8 cellular contexts compared by ENCODE assay signal in genomic region chr11:103682318-103683184, GRCh38.
A peak's percentile ranks its signal among the peaks of the same experiment; 100 is the strongest.
DNase-seq lines count a peak whose midpoint lies in the region; ATAC-seq, FAIRE-seq and TF ChIP-seq lines count a peak whose summit lies in the region.

No MANE protein-coding gene starts in this region.

- RAD21 ChIA-PET in GM12878 (lab: Charles Lee; ENCODE audit: unreplicated experiment), result interaction anchor here (0.5 to 1.3 kb wide), 10 partner anchors 10 to 651 kb away, joined by 3 to 8 read pairs (median 4); no protein-coding TSS in a partner anchor

- CTCF ChIA-PET in GM12878 (lab: Yijun Ruan, JAX), result interaction anchor here (0.6 to 3.2 kb wide), 31 partner anchors 11 to 794 kb away, joined by 3 to 22 read pairs (median 4); no protein-coding TSS in a partner anchor

- H3K4me3 ChIP-seq in NB4 (ENCODE audit: low read depth, low read length), result no peak overlapping the region
- H3K4me3 ChIP-seq in GM12878, result no peak overlapping the region
- H3K4me3 ChIP-seq in skeletal muscle satellite cell (ENCODE audit: low read length), result no peak overlapping the region

- in situ Hi-C loops in GM12878 (cut with MboI), result loop anchor here (5.0 kb wide), 1 partner anchor 470 kb away; no protein-coding TSS in a partner anchor

- H3K9ac ChIP-seq in GM12878 (ENCODE audit: control insufficient read depth, insufficient read depth, low read length), result no peak overlapping the region
- H3K9ac ChIP-seq in skeletal muscle satellite cell (ENCODE audit: low read depth, low read length), result no peak overlapping the region

- H3K27me3 ChIP-seq in GM12878 (replicated peaks in 1 of 2; ENCODE audit: control insufficient read depth in 2 of 2, insufficient read depth in 2 of 2, low read length in 1 of 2) (peaks cover 0 to 2% of the 10 kb centered on the region in 2 experiments; a peak in 1 of 4 replicates), skeletal muscle satellite cell (ENCODE audit: control insufficient read depth, insufficient read depth, low read length) (no peaks in the 10 kb centered on the region)

- no peak overlapping the region for H2AFZ ChIP-seq in GM12878 (ENCODE audit: control insufficient read depth, low read depth, low read length)

- no peak overlapping the region for H3K4me2 ChIP-seq in GM12878 (ENCODE audit: control insufficient read depth, insufficient read depth)
- peak overlapping the region; percentile 24 for H3K4me2 ChIP-seq in skeletal muscle satellite cell (ENCODE audit: low read length)

- WGBS in GM12878 (ENCODE audit: insufficient coverage, insufficient replicate concordance, low lambda C conversion rate, missing lambda C conversion rate), result under 1% methylated on average over 8 of the region's 8 CpGs

- TF ChIP-seq EP300 in GM12878 (IDR thresholded peaks at IDR 0.05; ENCODE audit: borderline replicate concordance in 1 of 2, control insufficient read depth in 1 of 2, low read depth in 2 of 2, low read length in 2 of 2), result no peak

- TF ChIP-seq CTCF in NB4 (IDR thresholded peaks at IDR 0.05; ENCODE audit: low read depth, low read length) (peak; percentile 78), GM12878 (IDR thresholded peaks at IDR 0.05 in 2 of 3, conservative IDR thresholded peaks at IDR 0.05 in 1 of 3; ENCODE audit: control insufficient read depth in 2 of 3, extremely low read depth in 1 of 3, insufficient read depth in 1 of 3, low read depth in 3 of 3, low read length in 3 of 3) (peak; percentile 68 to 88 (median 81))

- H3K4me1 ChIP-seq in GM12878 (ENCODE audit: control insufficient read depth, insufficient read depth, low read length) (no peaks in the 10 kb centered on the region), skeletal muscle satellite cell (ENCODE audit: control insufficient read depth, insufficient read depth, low read length) (peaks cover 7% of the 10 kb centered on the region)

- intact Hi-C loops in GM12878 (cut with micrococcal nuclease; ENCODE audit: unreplicated experiment), result loop anchor here (1.0 to 2.0 kb wide), 4 partner anchors 180 to 652 kb away; no protein-coding TSS in a partner anchor

- TF ChIP-seq RAD21 in GM12878 (IDR thresholded peaks at IDR 0.05; ENCODE audit: insufficient read depth, low read depth, low read length), result peak; percentile 90

- SMC1A ChIA-PET in GM12878 (lab: Charles Lee; ENCODE audit: uncharacterized antibody, unreplicated experiment), result interaction anchor here (0.6 to 2.3 kb wide), 22 partner anchors 10 to 865 kb away, joined by 3 to 16 read pairs (median 3); no protein-coding TSS in a partner anchor

- H3K27ac ChIP-seq in GM12878 (ENCODE audit: control insufficient read depth, insufficient read depth), result no peak overlapping the region

- H4K20me1 ChIP-seq in GM12878 (ENCODE audit: control insufficient read depth, insufficient read depth), result no peaks in the 10 kb centered on the region

- POLR2A ChIA-PET in GM12878 (lab: Charles Lee), result no interaction called here

- peak; percentile 96 for ATAC-seq in HG02642 (IDR thresholded peaks at IDR 0.05; ENCODE audit: poor library complexity, unreplicated experiment)
- peak; percentile 96 for ATAC-seq in GM12878

- H3K36me3 ChIP-seq in GM12878 (ENCODE audit: control insufficient read depth in 2 of 2, insufficient read depth in 2 of 2, low read length in 1 of 2) (no peaks in the 10 kb centered on the region), skeletal muscle satellite cell (ENCODE audit: insufficient read depth, low read length) (no peaks in the 10 kb centered on the region)

- DNase-seq in activated gamma-delta T cell treated with Interleukin-2 at 50 U/mL for 16 hours (peak; percentile 33), activated gamma-delta T cell (lab: John Stamatoyannopoulos, UW) (no peak), NB4 (ENCODE audit: low read depth) (peak; percentile 73), SW 1271 (lab: John Stamatoyannopoulos, UW) (peak; percentile 17 to 78), GM12878 (ENCODE audit: low read depth, low spot score) (peak; percentile 26), iPS DF 19.7 (ENCODE audit: low read depth, low spot score) (peak; percentile 83)

- H3K9me3 ChIP-seq in GM12878 (replicated peaks; ENCODE audit: control insufficient read depth, insufficient read depth, low read length) (no peaks in the 10 kb centered on the region), skeletal muscle satellite cell (replicated peaks; ENCODE audit: low read length) (no peaks in the 10 kb centered on the region)

- FAIRE-seq in GM12878 (lab: Jason Lieb, UNC), result peak; percentile 78

- H3K79me2 ChIP-seq in GM12878 (ENCODE audit: control insufficient read depth, insufficient read depth, low read length), result no peaks in the 10 kb centered on the region

- TF ChIP-seq POLR2A in NB4 (IDR thresholded peaks at IDR 0.05; ENCODE audit: extremely low read depth, insufficient read length) (no peak), GM12878 (IDR thresholded peaks at IDR 0.05; ENCODE audit: low read depth, low read length) (no peak)

- BruUV-seq in GM12878 (replicated peaks; lab: Mats Ljungman, UMichigan), result no TSS peak

TF ChIP-seq in GM12878, 131 proteins besides CTCF, POLR2A, EP300 and RAD21 (continues in another document):
- TF ChIP-seq SPI1 (IDR thresholded peaks at IDR 0.05; ENCODE audit: borderline replicate concordance, insufficient read depth, low read depth, low read length) (no peak), NR2F1 (conservative IDR thresholded peaks at IDR 0.05) (peak; percentile 89), GATAD2B (conservative IDR thresholded peaks at IDR 0.05; ENCODE audit: low read depth) (no peak), CREM (IDR thresholded peaks at IDR 0.05; ENCODE audit: low read depth) (no peak), DPF2 (IDR thresholded peaks at IDR 0.05) (no peak), HSF1 (IDR thresholded peaks at IDR 0.05; ENCODE audit: low read depth, low read length) (no peak), PBX3 (IDR thresholded peaks at IDR 0.05; ENCODE audit: insufficient replicate concordance, low read depth, low read length) (no peak), TCF7 (IDR thresholded peaks at IDR 0.05; ENCODE audit: borderline replicate concordance) (0 out of 2 replicates have a peak, but pooled peaks have one; percentile 55), ZBED1 (IDR thresholded peaks at IDR 0.05; ENCODE audit: borderline replicate concordance) (no peak), CEBPB (IDR thresholded peaks at IDR 0.05; ENCODE audit: borderline replicate concordance in 1 of 2, low read depth in 2 of 2, low read length in 2 of 2) (no peak), CBX5 (IDR thresholded peaks at IDR 0.05; ENCODE audit: low read depth) (no peak), NFYA (IDR thresholded peaks at IDR 0.05; ENCODE audit: borderline replicate concordance, low read depth, low read length) (no peak), SREBF1 (IDR thresholded peaks at IDR 0.05; ENCODE audit: low read length) (no peak), EED (IDR thresholded peaks at IDR 0.05; ENCODE audit: low read depth) (no peak), NKRF (conservative IDR thresholded peaks at IDR 0.05) (no peak), SP1 (IDR thresholded peaks at IDR 0.05; ENCODE audit: low read depth, low read length) (no peak), SMC3 (IDR thresholded peaks at IDR 0.05; ENCODE audit: borderline replicate concordance, low read length) (peak; percentile 81)
